In the genomic region with DNA sequence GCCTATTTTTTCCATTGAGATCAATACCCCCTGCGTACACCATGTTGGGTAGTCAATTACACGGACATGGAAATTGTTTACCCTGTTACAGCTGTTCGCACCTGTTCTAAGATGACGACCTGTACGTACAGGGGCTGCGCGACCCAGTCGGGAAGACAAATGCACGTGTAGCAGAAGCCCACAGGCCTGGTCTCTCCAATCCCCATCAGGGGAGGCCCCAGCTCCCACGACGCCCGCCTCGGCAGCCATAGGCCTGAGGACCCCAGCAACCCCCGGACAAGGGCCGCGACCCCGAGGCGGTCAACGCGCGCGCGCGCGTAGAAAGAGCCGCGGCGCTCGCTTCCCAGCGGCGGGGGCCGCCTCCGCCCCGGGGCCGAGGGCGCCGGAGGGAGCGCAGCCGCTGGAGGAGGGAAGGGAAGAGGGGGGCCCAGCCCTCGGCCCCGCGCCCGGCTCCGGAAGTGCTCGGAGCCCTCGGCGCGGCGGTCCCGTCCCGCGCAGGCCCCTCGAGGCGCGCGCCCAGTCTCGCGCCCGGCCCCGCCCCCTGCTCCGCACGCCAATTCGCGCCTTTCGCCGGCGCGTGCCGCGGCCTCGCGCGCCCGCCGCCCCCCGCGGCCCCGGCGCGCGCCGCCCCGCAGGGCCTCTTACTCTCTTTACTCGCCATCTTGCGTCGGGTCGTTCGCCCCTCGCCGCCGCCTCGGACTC, we compare ENCODE assay signal across 1 cellular context.
TF ChIP-seq lines count a peak whose summit lies in the region.

No MANE protein-coding gene starts in this region.

TF ChIP-seq in HEK293, 187 proteins besides CTCF, POLR2A, EP300 and RAD21 (continued from another document):
- TF ChIP-seq FEZF1 (tag by site-specific recombination; IDR thresholded peaks at IDR 0.05) (no peak), SP2 (tag by site-specific recombination; IDR thresholded peaks at IDR 0.05) (no peak; the same call in 1 of the 2 replicates), HOXA7 (CRISPR knock-in tag; IDR thresholded peaks at IDR 0.05; ENCODE audit: borderline replicate concordance) (0 out of 2 replicates have a peak, but pooled peaks have one; percentile 23), ZNF248 (tag by site-specific recombination; IDR thresholded peaks at IDR 0.05) (no peak), ZIC2 (tag by site-specific recombination; IDR thresholded peaks at IDR 0.05) (0 out of 2 replicates have a peak, but pooled peaks have one; percentile 9), ZNF776 (tag by site-specific recombination; IDR thresholded peaks at IDR 0.05; ENCODE audit: borderline replicate concordance) (no peak), ZNF600 (tag by site-specific recombination; IDR thresholded peaks at IDR 0.05) (no peak), ZNF626 (tag by site-specific recombination; IDR thresholded peaks at IDR 0.05) (no peak)
